ENCODE assay signal across 6 cellular contexts in genomic region chr19:5621945-5622464, GRCh38. TPM values are rescaled to one million over a fixed set of nuclear protein-coding genes. Genes with fewer than 3 reads are reported as not detected.
A peak's percentile ranks its signal among the peaks of the same experiment; 100 is the strongest.
DNase-seq lines count a peak whose midpoint lies in the region; TF ChIP-seq lines count a peak whose summit lies in the region.

No MANE protein-coding gene starts in this region.

- H3K27ac Mint-ChIP-seq in endodermal cell: peak overlapping the region; percentile 84

- H3K36me3 Mint-ChIP-seq in endodermal cell (ENCODE audit: low read depth): peaks cover 58% of the 10 kb centered on the region

- TF ChIP-seq CTCF in AG04450 (IDR thresholded peaks at IDR 0.05; ENCODE audit: low read depth, low read length) (no peak), Peyer's patch (IDR thresholded peaks at IDR 0.05) (no peak), endodermal cell (conservative IDR thresholded peaks at IDR 0.05) (no peak)

- no peak for DNase-seq in AG04450 (ENCODE audit: low read depth, low spot score)
- peak in 1 of 3 donors; percentile 56 for DNase-seq in Peyer's patch
- DNase-seq in endodermal cell: peak; percentile 59
- no peak for DNase-seq in GF-D8 (lab: John Stamatoyannopoulos, UW)
- DNase-seq in COR-L47 (lab: John Stamatoyannopoulos, UW): no peak

- peak overlapping the region; percentile 98 for H3K4me2 ChIP-seq in skeletal muscle satellite cell (ENCODE audit: low read length)

- POLR2A ChIA-PET in AG04450 (lab: Yijun Ruan, JAX): interaction anchor here (0.5 to 1.7 kb wide), 8 partner anchors 20 to 852 kb away, joined by 3 to 8 read pairs (median 4); partner anchors contain the start of gene RPL36

- peaks cover 2% of the 10 kb centered on the region for H3K27me3 Mint-ChIP-seq in endodermal cell (ENCODE audit: insufficient read depth)

- H3K27ac ChIP-seq in AG04450 (ENCODE audit: low read depth, low read length): peak overlapping the region; percentile 21
- peak overlapping the region; percentile 91 to 98 (median 96) for H3K27ac ChIP-seq in Peyer's patch
- H3K27ac ChIP-seq in endodermal cell (ENCODE audit: low read depth, low read length): peak overlapping the region; percentile 91

- H3K9me3 Mint-ChIP-seq in endodermal cell: no peaks in the 10 kb centered on the region

- H3K9ac ChIP-seq in endodermal cell (ENCODE audit: extremely low read depth, low read length, poor library complexity, severe bottlenecking) (peak overlapping the region; percentile 97), skeletal muscle satellite cell (ENCODE audit: low read depth, low read length) (peak overlapping the region; percentile 94)

- 1 to 2% methylated on average over 18 to 35 of the region's 35 CpGs for WGBS in endodermal cell (ENCODE audit: insufficient coverage in 1 of 2, insufficient read length in 1 of 2), 2 experiments

- peak overlapping the region; percentile 100 for H3K4me3 Mint-ChIP-seq in endodermal cell

- H3K9me3 ChIP-seq in AG04450 (ENCODE audit: control insufficient read depth, insufficient read depth, low read length): no peaks in the 10 kb centered on the region; the same call in 1 of the 2 replicates
- H3K9me3 ChIP-seq in Peyer's patch: no peaks in the 10 kb centered on the region
- no peaks in the 10 kb centered on the region for H3K9me3 ChIP-seq in endodermal cell (ENCODE audit: control insufficient read depth, low read length)
- no peaks in the 10 kb centered on the region for H3K9me3 ChIP-seq in skeletal muscle satellite cell (replicated peaks; ENCODE audit: low read length)

- no peaks in the 10 kb centered on the region for H3K27me3 ChIP-seq in AG04450 (ENCODE audit: control insufficient read depth, insufficient read depth, low read length)
- no peaks in the 10 kb centered on the region for H3K27me3 ChIP-seq in Peyer's patch
- H3K27me3 ChIP-seq in endodermal cell (ENCODE audit: control insufficient read depth, insufficient read depth, low read length, poor library complexity, severe bottlenecking): no peaks in the 10 kb centered on the region
- no peaks in the 10 kb centered on the region for H3K27me3 ChIP-seq in skeletal muscle satellite cell (ENCODE audit: control insufficient read depth, insufficient read depth, low read length)

- H3K36me3 ChIP-seq in Peyer's patch: peaks cover 0 to 48% (median 0%) of the 10 kb centered on the region in 3 donors
- peaks cover 61% of the 10 kb centered on the region for H3K36me3 ChIP-seq in endodermal cell (ENCODE audit: control insufficient read depth, insufficient read depth, low read length)
- H3K36me3 ChIP-seq in skeletal muscle satellite cell (ENCODE audit: insufficient read depth, low read length): peaks cover 56% of the 10 kb centered on the region

- TF ChIP-seq POLR2A in Peyer's patch (IDR thresholded peaks at IDR 0.05): no peak

- H3K4me1 ChIP-seq in Peyer's patch: peaks cover 0 to 48% (median 25%) of the 10 kb centered on the region in 4 donors
- peaks cover 10% of the 10 kb centered on the region for H3K4me1 ChIP-seq in endodermal cell (ENCODE audit: control insufficient read depth, insufficient read depth, low read length)
- peaks cover 32% of the 10 kb centered on the region for H3K4me1 ChIP-seq in skeletal muscle satellite cell (ENCODE audit: control insufficient read depth, insufficient read depth, low read length)

- CTCF ChIA-PET in AG04450 (lab: Charles Lee): interaction anchor here (0.6 to 1.4 kb wide), 2 partner anchors 65 to 674 kb away, joined by 5 to 6 read pairs; no protein-coding TSS in a partner anchor

- peaks cover 33% of the 10 kb centered on the region for H3K4me1 Mint-ChIP-seq in endodermal cell

- H3K4me3 ChIP-seq in AG04450 (ENCODE audit: low read depth, low read length) (peak overlapping the region; percentile 93), Peyer's patch (peak overlapping the region; percentile 78 to 99 (median 84)), endodermal cell (ENCODE audit: low read length) (peak overlapping the region; percentile 87), skeletal muscle satellite cell (ENCODE audit: low read length) (peak overlapping the region; percentile 98)

RNA-seq across cellular contexts. Expression of gene SAFB2, which starts 0.6 kb away (rescaled TPM):
- 17.4 and 24.4 TPM in 2 replicates for polyA plus RNA-seq in AG04450 (2011; rRNA removed)
- polyA minus RNA-seq in AG04450 (2011; rRNA and poly(A)+ RNA removed): 28.8 and 33.2 TPM in 2 replicates
- total RNA-seq in Peyer's patch (100 to 1,000 TPM in 3 of 4 donors, 10 to 100 TPM in 1; 59.5 to 200 (median 121) TPM), endodermal cell (10 to 100 TPM; 69.2 to 74.6 TPM)
- 49.7 TPM for polyA plus RNA-seq in endodermal cell (2013, experiment 1 of 2)
- 37.0 TPM for polyA plus RNA-seq in endodermal cell (2013, experiment 2 of 2)
- 22.7 and 31.9 TPM in 2 replicates for total RNA-seq in skeletal muscle satellite cell (2012; rRNA removed)

RNA-seq across cellular contexts. Expression of gene SAFB, which starts 0.9 kb away (rescaled TPM):
- 28.0 and 34.0 TPM in 2 replicates for polyA plus RNA-seq in AG04450 (2011; rRNA removed)
- 19.7 and 23.5 TPM in 2 replicates for polyA minus RNA-seq in AG04450 (2011; rRNA and poly(A)+ RNA removed)
- 100 to 1,000 TPM in 3 of 4 donors, 10 to 100 TPM in 1; 86.3 to 374 (median 163) TPM for total RNA-seq in Peyer's patch
- 100 to 1,000 TPM; 130 to 153 TPM for total RNA-seq in endodermal cell
- polyA plus RNA-seq in endodermal cell (2013, experiment 1 of 2): 105 TPM
- polyA plus RNA-seq in endodermal cell (2013, experiment 2 of 2): 88.3 TPM
- 36.2 and 37.4 TPM in 2 replicates for total RNA-seq in skeletal muscle satellite cell (2012; rRNA removed)

RNA-seq across cellular contexts. Expression of gene TINCR, which starts 54.3 kb away (rescaled TPM):
- 0.04 TPM in 1 of 2 replicates, not detected in the other for polyA plus RNA-seq in AG04450 (2011; rRNA removed)
- not detected in 2 replicates for polyA minus RNA-seq in AG04450 (2011; rRNA and poly(A)+ RNA removed)
- total RNA-seq in Peyer's patch: 1 to 10 TPM in 2 of 4 donors, under 1 TPM in 1, not detected in 1; 0.67 to 2.6 (median 1.2) TPM
- 1 to 10 TPM in 1 of 2 donors, under 1 TPM in 1; 0.53 to 1.2 TPM for total RNA-seq in endodermal cell
- 2.4 TPM for polyA plus RNA-seq in endodermal cell (2013, experiment 1 of 2)
- 2.6 TPM for polyA plus RNA-seq in endodermal cell (2013, experiment 2 of 2)
- 0.44 TPM in 1 of 2 replicates, not detected in the other for total RNA-seq in skeletal muscle satellite cell (2012; rRNA removed)

RNA-seq across cellular contexts. Expression of gene MICOS13, which starts 58.3 kb away (rescaled TPM):
- polyA plus RNA-seq in AG04450 (2011; rRNA removed): 25.2 and 39.3 TPM in 2 replicates
- 8.0 and 8.5 TPM in 2 replicates for polyA minus RNA-seq in AG04450 (2011; rRNA and poly(A)+ RNA removed)
- total RNA-seq in Peyer's patch: 10 to 100 TPM; 11.6 to 48.0 (median 40.0) TPM
- 10 to 100 TPM; 26.3 to 35.0 TPM for total RNA-seq in endodermal cell
- polyA plus RNA-seq in endodermal cell (2013, experiment 1 of 2): 24.6 TPM
- polyA plus RNA-seq in endodermal cell (2013, experiment 2 of 2): 24.6 TPM
- 43.9 and 52.6 TPM in 2 replicates for total RNA-seq in skeletal muscle satellite cell (2012; rRNA removed)

RNA-seq across cellular contexts. Expression of gene HSD11B1L, which starts 58.8 kb away (rescaled TPM):
- 4.9 and 7.0 TPM in 2 replicates for polyA plus RNA-seq in AG04450 (2011; rRNA removed)
- polyA minus RNA-seq in AG04450 (2011; rRNA and poly(A)+ RNA removed): 2.3 and 2.4 TPM in 2 replicates
- 10 to 100 TPM in 1 of 4 donors, 1 to 10 TPM in 2, not detected in 1; 4.9 to 17.3 (median 7.2) TPM for total RNA-seq in Peyer's patch
- 10 to 100 TPM in 1 of 2 donors, 1 to 10 TPM in 1; 7.7 to 12.7 TPM for total RNA-seq in endodermal cell
- polyA plus RNA-seq in endodermal cell (2013, experiment 1 of 2): 31.0 TPM
- polyA plus RNA-seq in endodermal cell (2013, experiment 2 of 2): 29.1 TPM
- total RNA-seq in skeletal muscle satellite cell (2012; rRNA removed): 3.3 and 7.4 TPM in 2 replicates

Comparison
In these comparisons a context has a peak if more than half of its experiments do, and no peak if none do; other contexts are left out.
1. H3K27ac ChIP-seq: peak in every context shown above with its lines; median percentile 96 in Peyer's patch; 91 in endodermal cell; 21 in AG04450.